8 cellular contexts compared by ENCODE assay signal in the genomic region with DNA sequence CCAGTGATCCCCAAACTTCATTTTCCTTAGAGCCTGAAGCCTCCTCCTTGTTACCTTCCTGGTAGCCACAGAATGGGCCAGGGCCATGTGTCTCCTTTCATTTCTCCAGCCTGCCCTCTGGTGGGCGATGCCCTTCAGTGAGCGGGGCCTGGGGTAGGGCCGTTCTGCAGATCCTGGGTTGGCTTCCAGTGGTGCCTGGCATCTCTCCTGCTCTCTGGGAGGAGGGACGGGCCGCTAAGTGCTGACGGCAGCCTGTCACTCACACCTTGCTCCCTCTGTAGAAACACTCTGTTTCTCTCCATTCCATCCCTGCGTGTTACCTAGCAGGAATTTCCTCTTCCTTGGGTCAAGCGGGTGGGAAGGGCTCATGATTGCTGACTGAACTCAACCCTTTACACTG.
A peak's percentile ranks its signal among the peaks of the same experiment; 100 is the strongest.
DNase-seq lines count a peak whose midpoint lies in the region; ATAC-seq, FAIRE-seq and TF ChIP-seq lines count a peak whose summit lies in the region.

No MANE protein-coding gene starts in this region.

- H3K36me3 ChIP-seq in adipocyte (ENCODE audit: control insufficient read depth, insufficient read depth, low read length, severe bottlenecking) = no peaks in the 10 kb centered on the region

- DNase-seq in COLO829 (ENCODE audit: low spot score) (peak; percentile 30), H54 (ENCODE audit: insufficient read length, low spot score) (peak; percentile 65), NCI-H510A treated with DMSO at 0.1 percent for 48 hours (lab: John Stamatoyannopoulos, UW) (peak; percentile 78), adipocyte (ENCODE audit: low read depth) (peak; percentile 91), right cardiac atrium (peak; percentile 82 to 93 (median 93)), sciatic nerve (ENCODE audit: low spot score) (peak; percentile 85)
- DNase-seq in stimulated activated naive CD4-positive, alpha-beta T cell treated with Interleukin-2 at 50 U/mL for 16 hours (lab: John Stamatoyannopoulos, UW) = no peak

- peak overlapping the region; percentile 59 for H3K4me3 ChIP-seq in adipocyte (ENCODE audit: low read length)
- H3K4me3 ChIP-seq in right cardiac atrium (ENCODE audit: low read length) = no peak overlapping the region

- intact Hi-C loops in right cardiac atrium (cut with DNase I) (loop anchor here (10.0 kb wide), 1 partner anchor 230 kb away; a partner anchor contains a TSS), sciatic nerve (cut with DNase I) (no loop called here)

- H3K9me3 ChIP-seq in adipocyte (ENCODE audit: control insufficient read depth, low read length) (no peaks in the 10 kb centered on the region), right cardiac atrium (ENCODE audit: control insufficient read depth, low read length) (no peaks in the 10 kb centered on the region)

- no peak for TF ChIP-seq POLR2A in H54 (IDR thresholded peaks at IDR 0.05; ENCODE audit: low read depth, low read length)

- 39% methylated on average over 8 of the region's 8 CpGs for WGBS in right cardiac atrium

- H3K27me3 ChIP-seq in adipocyte (replicated peaks; ENCODE audit: control insufficient read depth, insufficient read depth, low read length) (no peaks in the 10 kb centered on the region), right cardiac atrium (ENCODE audit: control insufficient read depth, insufficient read depth) (no peaks in the 10 kb centered on the region)

- H3K4me1 ChIP-seq in adipocyte (ENCODE audit: control insufficient read depth, insufficient read depth, low read length) = peaks cover 64% of the 10 kb centered on the region
- peaks cover 34% of the 10 kb centered on the region for H3K4me1 ChIP-seq in right cardiac atrium (ENCODE audit: control insufficient read depth, insufficient read depth, low read length)

- H3K9ac ChIP-seq in adipocyte (ENCODE audit: low read length) = peak overlapping the region; percentile 87

- ATAC-seq in right cardiac atrium (peak; percentile 77 to 81), sciatic nerve (peak; percentile 84), HG03521 (IDR thresholded peaks at IDR 0.05; ENCODE audit: unreplicated experiment) (no peak)

- H3K27ac ChIP-seq in right cardiac atrium (ENCODE audit: low read length) = peak overlapping the region; percentile 62

- peak; percentile 74 for FAIRE-seq in H54 (lab: Jason Lieb, UNC)
